22 cellular contexts compared by ENCODE assay signal in the genomic region with DNA sequence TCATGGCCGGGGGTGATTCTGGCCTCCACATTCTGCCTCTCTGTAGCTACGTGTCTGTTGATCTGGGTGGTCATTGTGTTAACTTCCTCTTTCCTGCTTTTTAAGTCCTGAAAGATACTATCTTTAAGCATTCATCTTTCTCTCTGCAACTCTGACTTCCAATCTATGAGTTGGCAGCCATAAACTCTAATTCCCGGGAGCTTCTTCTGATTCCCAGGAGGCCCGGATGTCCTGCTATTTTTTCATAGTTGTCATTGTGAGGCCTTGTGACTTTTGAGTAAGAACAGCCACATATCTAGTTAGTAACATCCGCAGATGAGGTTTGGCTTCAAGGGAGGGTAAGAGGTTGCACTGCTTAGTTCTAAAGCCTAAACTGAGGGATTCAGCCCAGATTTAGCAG.
DNase-seq lines count a peak whose midpoint lies in the region; ATAC-seq, FAIRE-seq and TF ChIP-seq lines count a peak whose summit lies in the region.
"Had no signal": no experiment of that assay in that cellular context is flagged by ENCODE, and none has a peak within 500 bp of the region (broad histone marks: within the 10 kb centered on the region; RNA-seq: fewer than 3 reads in every experiment).

No MANE protein-coding gene starts in this region.

- ATAC-seq in K562 (no peak), left lung (no peak)
- ATAC-seq: body of pancreas; effector memory CD8-positive, alpha-beta T cell; HCT116; natural killer cell had no signal

- TF ChIP-seq POLR2A in K562 (conservative IDR thresholded peaks at IDR 0.05) = no peak
- no peak for TF ChIP-seq POLR2A in spleen (IDR thresholded peaks at IDR 0.05)

- peaks cover 0 to 7% of the 10 kb centered on the region in 2 experiments; a peak in 4 of 5 replicates for H3K4me1 ChIP-seq in K562 (replicated peaks in 1 of 2; ENCODE audit: control insufficient read depth in 2 of 2, insufficient read depth in 2 of 2, low read length in 2 of 2)
- peaks cover 5 to 20% of the 10 kb centered on the region in 2 donors for H3K4me1 ChIP-seq in left lung
- peaks cover 4 to 33% (median 24%) of the 10 kb centered on the region in 6 donors for H3K4me1 ChIP-seq in spleen
- H3K4me1 ChIP-seq: body of pancreas, prostate gland had no signal

- H3K27ac ChIP-seq in K562 (ENCODE audit: extremely low read depth, low read depth, low read length) (no peak overlapping the region), left lung (peak overlapping the region; percentile 11 to 57), spleen (peak overlapping the region in 7 of 8 donors; percentile 20 to 67 (median 61))
- H3K27ac ChIP-seq: body of pancreas, prostate gland, tibial nerve, WERI-Rb-1 had no signal

- H2AFZ ChIP-seq in K562 (ENCODE audit: low read depth, low read length) = peak overlapping the region; percentile 40; the same call in 1 of the 2 replicates

- H3K9me3 ChIP-seq in K562 (replicated peaks; ENCODE audit: control insufficient read depth, insufficient read depth, low read depth, low read length) = no peaks in the 10 kb centered on the region
- H3K9me3 ChIP-seq in left lung = no peaks in the 10 kb centered on the region
- peaks cover 0 to 2% (median 0%) of the 10 kb centered on the region in 8 donors for H3K9me3 ChIP-seq in spleen
- H3K9me3 ChIP-seq: body of pancreas, prostate gland, tibial nerve had no signal

- no peaks in the 10 kb centered on the region for H4K20me1 ChIP-seq in K562 (replicated peaks; ENCODE audit: control insufficient read depth, insufficient read depth, low read length)

- no TSS peak for BruUV-seq in K562 (replicated peaks; lab: Mats Ljungman, UMichigan)

- CTCF ChIA-PET in K562 (lab: Yijun Ruan, JAX; ENCODE audit: low intra/inter-chr PET ratio) = no interaction called here

- no peak for TF ChIP-seq EP300 in K562 (IDR thresholded peaks at IDR 0.05; ENCODE audit: low read length)

- DNase-seq in OCI-M1 (lab: John Stamatoyannopoulos, UW) (peak; percentile 13), K562 (ENCODE audit: extremely low read depth in 1 of 4, low spot score in 3 of 4) (no peak), left lung (no peak), spleen (no peak), G401 (ENCODE audit: low spot score) (no peak), T-helper 1 cell (no peak), C1 segment of cervical spinal cord (lab: John Stamatoyannopoulos, UW) (no peak)
- DNase-seq: activated CD8-positive, alpha-beta memory T cell treated with anti-CD3 and anti-CD28 coated beads, Interleukin-2, amount 50 U/mL, for 4 hours; activated effector memory CD4-positive, alpha-beta T cell treated with Interleukin-2 at 50 U/mL for 16 hours; body of pancreas; COR-L47; effector memory CD8-positive, alpha-beta T cell; mammary epithelial cell; natural killer cell; NCI-H1417 treated with DMSO at 0.1 percent for 48 hours; NCI-H524 treated with DMSO at 0.1 percent for 48 hours; stimulated activated CD4-positive, alpha-beta T cell treated with anti-CD3 and anti-CD28 coated beads, Interleukin-2, amount 100 ng/mL, for 48 hours had no signal

- WGBS in K562 (ENCODE audit: insufficient coverage, low coverage, missing lambda C conversion rate) = 8% methylated on average over 4 of the region's 5 CpGs
- WGBS in spleen, 5 donors = 25 to 38% (median 33%) methylated on average over 5 of the region's 5 CpGs

- H3K79me2 ChIP-seq in K562 (ENCODE audit: control insufficient read depth, insufficient read depth, low read length) = no peaks in the 10 kb centered on the region

- H3K27me3 ChIP-seq in K562 (ENCODE audit: control insufficient read depth in 2 of 2, insufficient read depth in 2 of 2, low read length in 2 of 2) (no peaks in the 10 kb centered on the region), left lung (no peaks in the 10 kb centered on the region), spleen (replicated peaks in 1 of 7) (no peaks in the 10 kb centered on the region)
- H3K27me3 ChIP-seq: body of pancreas, tibial nerve had no signal

- FAIRE-seq in K562 (lab: Jason Lieb, UNC) = no peak

- in situ Hi-C loops in K562 (cut with MboI) = no loop called here
- in situ Hi-C loops in G401 (cut with HindIII; ENCODE audit: low sequenced_read_pairs) = no loop called here

- H3K36me3 ChIP-seq in K562 (ENCODE audit: control insufficient read depth, insufficient read depth, low read length) (no peaks in the 10 kb centered on the region), left lung (no peaks in the 10 kb centered on the region), spleen (no peaks in the 10 kb centered on the region)
- H3K36me3 ChIP-seq: prostate gland, tibial nerve, WERI-Rb-1 had no signal

- POLR2A ChIA-PET in K562 (lab: Yijun Ruan, JAX) = no interaction called here

- H3K4me3 ChIP-seq in K562 (no peak overlapping the region), left lung (no peak overlapping the region), spleen (no peak overlapping the region)
- H3K4me3 ChIP-seq: body of pancreas, prostate gland, skin epidermis, tibial nerve had no signal

- H3K9ac ChIP-seq in K562 (ENCODE audit: insufficient read depth in 1 of 2, low read depth in 2 of 2, low read length in 2 of 2) = no peak overlapping the region

- no peaks in the 10 kb centered on the region for H3K9me1 ChIP-seq in K562 (ENCODE audit: control insufficient read depth, insufficient read depth, low read length)

- intact Hi-C loops in K562 (cut with micrococcal nuclease) (no loop called here), left lung (cut with DNase I) (no loop called here), spleen (cut with DNase I; ENCODE audit: low total_unique reads) (no loop called here)

- TF ChIP-seq CTCF in K562 (IDR thresholded peaks at IDR 0.05 in 2 of 3, conservative IDR thresholded peaks at IDR 0.05 in 1 of 3; ENCODE audit: insufficient read depth in 2 of 3, low read depth in 1 of 3, low read length in 3 of 3) (no peak), left lung (IDR thresholded peaks at IDR 0.05) (no peak), spleen (IDR thresholded peaks at IDR 0.05 in 8 of 11, conservative IDR thresholded peaks at IDR 0.05 in 3 of 11) (no peak)

- H3K4me2 ChIP-seq in K562 (ENCODE audit: insufficient read depth, low read length) = no peak overlapping the region; the same call in 1 of the 2 replicates

- no peak for TF ChIP-seq RAD21 in K562 (CRISPR knock-in tag; conservative IDR thresholded peaks at IDR 0.05 in 1 of 2, IDR thresholded peaks at IDR 0.05 in 1 of 2)

TF ChIP-seq in K562, 482 proteins besides CTCF, POLR2A, EP300 and RAD21:
- TF ChIP-seq E2F3 (CRISPR knock-in tag; IDR thresholded peaks at IDR 0.05) (no peak), ZBTB8A (IDR thresholded peaks at IDR 0.05; ENCODE audit: partially characterized antibody) (no peak), ILF3 (IDR thresholded peaks at IDR 0.05; ENCODE audit: borderline replicate concordance) (no peak), CBFA2T3 (IDR thresholded peaks at IDR 0.05) (no peak), ELF2 (CRISPR knock-in tag; IDR thresholded peaks at IDR 0.05) (no peak), ZNF79 (CRISPR knock-in tag; IDR thresholded peaks at IDR 0.05; ENCODE audit: low read depth) (no peak), NEUROD1 (IDR thresholded peaks at IDR 0.05; ENCODE audit: borderline replicate concordance, low read depth, low read length, partially characterized antibody) (no peak)
- TF ChIP-seq, protein P1, sequence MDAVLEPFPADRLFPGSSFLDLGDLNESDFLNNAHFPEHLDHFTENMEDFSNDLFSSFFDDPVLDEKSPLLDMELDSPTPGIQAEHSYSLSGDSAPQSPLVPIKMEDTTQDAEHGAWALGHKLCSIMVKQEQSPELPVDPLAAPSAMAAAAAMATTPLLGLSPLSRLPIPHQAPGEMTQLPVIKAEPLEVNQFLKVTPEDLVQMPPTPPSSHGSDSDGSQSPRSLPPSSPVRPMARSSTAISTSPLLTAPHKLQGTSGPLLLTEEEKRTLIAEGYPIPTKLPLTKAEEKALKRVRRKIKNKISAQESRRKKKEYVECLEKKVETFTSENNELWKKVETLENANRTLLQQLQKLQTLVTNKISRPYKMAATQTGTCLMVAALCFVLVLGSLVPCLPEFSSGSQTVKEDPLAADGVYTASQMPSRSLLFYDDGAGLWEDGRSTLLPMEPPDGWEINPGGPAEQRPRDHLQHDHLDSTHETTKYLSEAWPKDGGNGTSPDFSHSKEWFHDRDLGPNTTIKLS (IDR thresholded peaks at IDR 0.05; ENCODE audit: borderline replicate concordance, low read depth) = no peak
- TF ChIP-seq, protein P2, sequence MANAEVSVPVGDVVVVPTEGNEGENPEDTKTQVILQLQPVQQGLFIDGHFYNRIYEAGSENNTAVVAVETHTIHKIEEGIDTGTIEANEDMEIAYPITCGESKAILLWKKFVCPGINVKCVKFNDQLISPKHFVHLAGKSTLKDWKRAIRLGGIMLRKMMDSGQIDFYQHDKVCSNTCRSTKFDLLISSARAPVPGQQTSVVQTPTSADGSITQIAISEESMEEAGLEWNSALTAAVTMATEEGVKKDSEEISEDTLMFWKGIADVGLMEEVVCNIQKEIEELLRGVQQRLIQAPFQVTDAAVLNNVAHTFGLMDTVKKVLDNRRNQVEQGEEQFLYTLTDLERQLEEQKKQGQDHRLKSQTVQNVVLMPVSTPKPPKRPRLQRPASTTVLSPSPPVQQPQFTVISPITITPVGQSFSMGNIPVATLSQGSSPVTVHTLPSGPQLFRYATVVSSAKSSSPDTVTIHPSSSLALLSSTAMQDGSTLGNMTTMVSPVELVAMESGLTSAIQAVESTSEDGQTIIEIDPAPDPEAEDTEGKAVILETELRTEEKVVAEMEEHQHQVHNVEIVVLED (CRISPR knock-in tag; IDR thresholded peaks at IDR 0.05) = no peak
- TF ChIP-seq, protein P3, sequence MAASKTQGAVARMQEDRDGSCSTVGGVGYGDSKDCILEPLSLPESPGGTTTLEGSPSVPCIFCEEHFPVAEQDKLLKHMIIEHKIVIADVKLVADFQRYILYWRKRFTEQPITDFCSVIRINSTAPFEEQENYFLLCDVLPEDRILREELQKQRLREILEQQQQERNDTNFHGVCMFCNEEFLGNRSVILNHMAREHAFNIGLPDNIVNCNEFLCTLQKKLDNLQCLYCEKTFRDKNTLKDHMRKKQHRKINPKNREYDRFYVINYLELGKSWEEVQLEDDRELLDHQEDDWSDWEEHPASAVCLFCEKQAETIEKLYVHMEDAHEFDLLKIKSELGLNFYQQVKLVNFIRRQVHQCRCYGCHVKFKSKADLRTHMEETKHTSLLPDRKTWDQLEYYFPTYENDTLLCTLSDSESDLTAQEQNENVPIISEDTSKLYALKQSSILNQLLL (CRISPR knock-in tag; IDR thresholded peaks at IDR 0.05; ENCODE audit: borderline replicate concordance) = no peak
